Comparison of ENCODE assay signal across 1 cellular context in the genomic region with DNA sequence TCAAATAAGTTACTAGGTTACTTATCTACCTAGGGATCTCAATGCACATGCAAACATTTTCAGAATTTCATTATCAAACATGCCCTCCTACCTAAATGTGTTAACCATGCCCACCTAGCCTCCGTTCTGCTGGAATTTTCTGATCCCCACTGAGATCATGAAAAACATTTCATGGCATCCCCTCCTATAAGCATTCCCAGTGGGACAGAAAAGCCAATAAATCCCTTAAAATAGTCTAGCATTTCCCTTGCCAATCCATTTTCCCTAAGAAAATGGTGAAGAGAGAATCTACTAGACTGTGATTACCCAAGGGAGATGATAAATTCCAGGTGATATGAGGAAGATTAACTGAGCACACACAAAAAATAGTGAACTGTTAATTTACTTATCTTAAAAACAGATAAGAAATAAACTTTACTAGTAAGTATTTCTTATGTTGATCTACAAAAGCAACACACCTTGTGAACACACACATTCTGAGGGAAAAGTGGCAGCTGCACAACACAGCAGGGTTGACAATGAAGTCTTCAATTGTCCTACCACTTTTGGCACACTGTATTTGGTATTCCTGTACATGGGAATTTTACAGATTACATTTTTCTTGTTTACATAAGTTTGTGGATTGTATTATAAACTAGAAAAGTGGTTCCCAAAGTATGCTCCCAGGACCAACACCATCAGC.
TF ChIP-seq lines count a peak whose summit lies in the region.

No MANE protein-coding gene starts in this region.

TF ChIP-seq in endothelial cell of umbilical vein, 7 proteins besides CTCF, POLR2A, EP300 and RAD21:
- TF ChIP-seq POLR2AphosphoS5 (IDR thresholded peaks at IDR 0.05; ENCODE audit: insufficient read depth, low read depth, low read length), result no peak
- no peak for TF ChIP-seq FOS (IDR thresholded peaks at IDR 0.05; ENCODE audit: borderline replicate concordance, insufficient read depth, low read length)
- TF ChIP-seq GATA2 (IDR thresholded peaks at IDR 0.05; ENCODE audit: insufficient read depth, insufficient read length, low read depth, low read length), result no peak
- TF ChIP-seq MYC (IDR thresholded peaks at IDR 0.05; ENCODE audit: low read depth, low read length), result no peak
- no peak for TF ChIP-seq EZH2 (IDR thresholded peaks at IDR 0.05; ENCODE audit: borderline replicate concordance, low read depth, low read length, severe bottlenecking)
- no peak for TF ChIP-seq JUN (IDR thresholded peaks at IDR 0.05; ENCODE audit: borderline replicate concordance, insufficient read depth, insufficient read length, low read depth)
- TF ChIP-seq MAX (IDR thresholded peaks at IDR 0.05; ENCODE audit: insufficient read depth, insufficient read length), result no peak
